1 cellular context compared by ENCODE assay signal in the genomic region with DNA sequence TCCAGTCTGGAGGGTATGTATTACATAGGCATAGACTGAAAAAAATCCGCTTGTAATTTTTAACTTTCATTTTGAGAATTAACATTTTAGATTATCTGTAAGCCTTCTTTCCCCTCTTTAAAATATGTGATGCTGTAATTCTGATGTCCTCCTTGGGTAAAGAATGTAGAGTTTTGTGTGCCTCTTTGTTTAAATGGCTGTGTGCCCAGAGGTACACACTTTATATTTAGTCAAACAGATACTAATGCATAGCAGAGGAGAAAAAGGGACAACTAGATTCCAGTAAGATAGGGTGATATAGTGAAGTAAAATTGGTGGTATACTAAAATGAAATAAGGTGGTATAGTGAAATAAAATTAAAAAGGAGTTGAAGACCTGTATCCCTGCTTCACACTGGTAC.
TF ChIP-seq lines count a peak whose summit lies in the region.

No MANE protein-coding gene starts in this region.

TF ChIP-seq in endothelial cell of umbilical vein, 7 proteins besides CTCF, POLR2A, EP300 and RAD21 (continued from another document):
- no peak for TF ChIP-seq MYC (IDR thresholded peaks at IDR 0.05; ENCODE audit: low read depth, low read length)
- TF ChIP-seq, protein P1, sequence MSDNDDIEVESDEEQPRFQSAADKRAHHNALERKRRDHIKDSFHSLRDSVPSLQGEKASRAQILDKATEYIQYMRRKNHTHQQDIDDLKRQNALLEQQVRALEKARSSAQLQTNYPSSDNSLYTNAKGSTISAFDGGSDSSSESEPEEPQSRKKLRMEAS (IDR thresholded peaks at IDR 0.05; ENCODE audit: insufficient read depth, insufficient read length) = no peak
- TF ChIP-seq POLR2AphosphoS5 (IDR thresholded peaks at IDR 0.05; ENCODE audit: insufficient read depth, low read depth, low read length) = no peak
- no peak for TF ChIP-seq JUN (IDR thresholded peaks at IDR 0.05; ENCODE audit: borderline replicate concordance, insufficient read depth, insufficient read length, low read depth)
- TF ChIP-seq FOS (IDR thresholded peaks at IDR 0.05; ENCODE audit: borderline replicate concordance, insufficient read depth, low read length) = no peak
- TF ChIP-seq GATA2 (IDR thresholded peaks at IDR 0.05; ENCODE audit: insufficient read depth, insufficient read length, low read depth, low read length) = no peak
